Comparison of ENCODE assay signal across 10 cellular contexts in genomic region chr13:27791146-27791900, GRCh38. TPM values are rescaled to one million over a fixed set of nuclear protein-coding genes. Genes with fewer than 3 reads are reported as not detected.
A peak's percentile ranks its signal among the peaks of the same experiment; 100 is the strongest.
DNase-seq lines count a peak whose midpoint lies in the region; ATAC-seq, FAIRE-seq and TF ChIP-seq lines count a peak whose summit lies in the region.
"Had no signal": no experiment of that assay in that cellular context is flagged by ENCODE, and none has a peak within 500 bp of the region (broad histone marks: within the 10 kb centered on the region; RNA-seq: fewer than 3 reads in every experiment).

No MANE protein-coding gene starts in this region.

- H3K27me3 Mint-ChIP-seq in nephron progenitor cell (ENCODE audit: low read depth, poor library complexity) = peaks cover 98% of the 10 kb centered on the region

- peak overlapping the region; percentile 4 to 48 (median 34); a peak in 13 of 20 replicates for H3K4me3 ChIP-seq in BLaER1 treated with 17β-estradiol and CSF1 and Interleukin-3, amounts not matched to agents 10 nM and 100 nM
- peak overlapping the region; percentile 7; the same call in 1 of the 2 replicates for H3K4me3 ChIP-seq in HFF-Myc (replicated peaks; ENCODE audit: low read depth, low read length)
- peak overlapping the region; percentile 27; the same call in 1 of the 2 replicates for H3K4me3 ChIP-seq in GM12878
- H3K4me3 ChIP-seq: mucosa of descending colon had no signal

- peaks cover 30% of the 10 kb centered on the region for H3K4me1 Mint-ChIP-seq in nephron progenitor cell

- H3K9ac ChIP-seq in BLaER1 treated with 17β-estradiol and CSF1 and Interleukin-3, amounts not matched to agents 10 nM and 100 nM = no peak overlapping the region
- no peak overlapping the region for H3K9ac ChIP-seq in GM12878 (ENCODE audit: control insufficient read depth, insufficient read depth, low read length)

- POLR2A ChIA-PET in GM12878 (lab: Charles Lee) = no interaction called here

- no peak for TF ChIP-seq CTCF in HFF-Myc (IDR thresholded peaks at IDR 0.05; ENCODE audit: low read depth, low read length, missing control alignments)
- TF ChIP-seq CTCF in GM12878 (IDR thresholded peaks at IDR 0.05 in 2 of 3, conservative IDR thresholded peaks at IDR 0.05 in 1 of 3; ENCODE audit: control insufficient read depth in 2 of 3, extremely low read depth in 1 of 3, insufficient read depth in 1 of 3, low read depth in 3 of 3, low read length in 3 of 3) = no peak
- TF ChIP-seq CTCF in nephron progenitor cell (IDR thresholded peaks at IDR 0.05) = no peak

- peaks cover 84 to 96% (median 90%) of the 10 kb centered on the region in 11 experiments for H3K27me3 ChIP-seq in BLaER1 treated with 17β-estradiol and CSF1 and Interleukin-3, amounts not matched to agents 10 nM and 100 nM
- H3K27me3 ChIP-seq in GM12878 (replicated peaks in 1 of 2; ENCODE audit: control insufficient read depth in 2 of 2, insufficient read depth in 2 of 2, low read length in 1 of 2) = peaks cover 16 to 32% of the 10 kb centered on the region in 2 experiments

- H3K4me3 Mint-ChIP-seq in nephron progenitor cell = peak overlapping the region; percentile 54

- in situ Hi-C loops in GM12878 (cut with MboI) = no loop called here

- WGBS in GM12878 (ENCODE audit: insufficient coverage, insufficient replicate concordance, low lambda C conversion rate, missing lambda C conversion rate) = 37% methylated on average over 35 of the region's 36 CpGs

- no peak for TF ChIP-seq POLR2A in GM12878 (IDR thresholded peaks at IDR 0.05; ENCODE audit: low read depth, low read length)

- H3K27ac ChIP-seq in BLaER1 treated with 17β-estradiol and CSF1 and Interleukin-3, amounts not matched to agents 10 nM and 100 nM = no peak overlapping the region
- no peak overlapping the region for H3K27ac ChIP-seq in GM12878 (ENCODE audit: control insufficient read depth, insufficient read depth)

- H3K9me3 Mint-ChIP-seq in nephron progenitor cell = peaks cover 3% of the 10 kb centered on the region

- H3K79me2 ChIP-seq in GM12878 (ENCODE audit: control insufficient read depth, insufficient read depth, low read length) = no peaks in the 10 kb centered on the region

- ATAC-seq in GM12878 = no peak

- TF ChIP-seq EP300 in GM12878 (IDR thresholded peaks at IDR 0.05; ENCODE audit: borderline replicate concordance in 1 of 2, control insufficient read depth in 1 of 2, low read depth in 2 of 2, low read length in 2 of 2) = no peak

- H3K9me3 ChIP-seq in BLaER1 treated with 17β-estradiol and CSF1 and Interleukin-3, amounts not matched to agents 10 nM and 100 nM (replicated peaks in 1 of 11) = peaks cover 43 to 77% (median 65%) of the 10 kb centered on the region in 11 experiments
- no peaks in the 10 kb centered on the region; the same call in 2 of the 3 replicates for H3K9me3 ChIP-seq in GM12878 (replicated peaks; ENCODE audit: control insufficient read depth, insufficient read depth, low read length)
- H3K9me3 ChIP-seq: mucosa of descending colon had no signal

- H2AFZ ChIP-seq in GM12878 (ENCODE audit: control insufficient read depth, low read depth, low read length) = no peak overlapping the region

- no peaks in the 10 kb centered on the region for H3K36me3 Mint-ChIP-seq in nephron progenitor cell (ENCODE audit: low read depth)

- SMC1A ChIA-PET in GM12878 (lab: Charles Lee; ENCODE audit: uncharacterized antibody, unreplicated experiment) = no interaction called here

- H3K4me1 ChIP-seq in BLaER1 treated with 17β-estradiol and CSF1 and Interleukin-3, amounts not matched to agents 10 nM and 100 nM = peaks cover 0 to 7% (median 0%) of the 10 kb centered on the region in 10 experiments; a peak in 4 of 20 replicates
- no peaks in the 10 kb centered on the region for H3K4me1 ChIP-seq in GM12878 (ENCODE audit: control insufficient read depth, insufficient read depth, low read length)

- DNase-seq in HFF-Myc (ENCODE audit: extremely low read depth, low read depth) = no peak
- DNase-seq in GM12878 (ENCODE audit: low read depth, low spot score) = no peak
- DNase-seq in nephron progenitor cell = no peak
- DNase-seq in NCI-H1930 (lab: John Stamatoyannopoulos, UW) = no peak
- DNase-seq in stimulated activated CD8-positive, alpha-beta memory T cell treated with anti-CD3 and anti-CD28 coated beads, Interleukin-4, amount 100 ng/mL, for 48 hours = no peak
- no peak for DNase-seq in NOMO-1 (lab: John Stamatoyannopoulos, UW; ENCODE audit: unreplicated experiment in 2 of 2)
- DNase-seq in T1000 (lab: John Stamatoyannopoulos, UW) = no peak
- DNase-seq: mucosa of descending colon had no signal

- intact Hi-C loops in GM12878 (cut with micrococcal nuclease; ENCODE audit: unreplicated experiment) = no loop called here

- H3K27ac Mint-ChIP-seq in nephron progenitor cell = no peak overlapping the region

- no TSS peak for BruUV-seq in GM12878 (replicated peaks; lab: Mats Ljungman, UMichigan)

- RAD21 ChIA-PET in GM12878 (lab: Charles Lee; ENCODE audit: unreplicated experiment) = no interaction called here

- peaks cover 0 to 4% (median 0%) of the 10 kb centered on the region in 11 experiments; a peak in 3 of 22 replicates for H3K36me3 ChIP-seq in BLaER1 treated with 17β-estradiol and CSF1 and Interleukin-3, amounts not matched to agents 10 nM and 100 nM
- H3K36me3 ChIP-seq in GM12878 (ENCODE audit: control insufficient read depth in 2 of 2, insufficient read depth in 2 of 2, low read length in 1 of 2) = no peaks in the 10 kb centered on the region

- H3K4me2 ChIP-seq in BLaER1 treated with 17β-estradiol and CSF1 and Interleukin-3, amounts not matched to agents 10 nM and 100 nM = peak overlapping the region; percentile 8 to 65 (median 46); a peak in 20 of 22 replicates
- peak overlapping the region; percentile 39; the same call in 1 of the 2 replicates for H3K4me2 ChIP-seq in GM12878 (ENCODE audit: control insufficient read depth, insufficient read depth)

- H4K20me1 ChIP-seq in BLaER1 treated with 17β-estradiol and CSF1 and Interleukin-3, amounts not matched to agents 10 nM and 100 nM = no peaks in the 10 kb centered on the region; a peak in 2 of 22 replicates
- H4K20me1 ChIP-seq in GM12878 (ENCODE audit: control insufficient read depth, insufficient read depth) = no peaks in the 10 kb centered on the region

- no peak for TF ChIP-seq RAD21 in GM12878 (IDR thresholded peaks at IDR 0.05; ENCODE audit: insufficient read depth, low read depth, low read length)

- FAIRE-seq in GM12878 (lab: Jason Lieb, UNC) = no peak

- CTCF ChIA-PET in GM12878 (lab: Yijun Ruan, JAX) = interaction anchor here (0.7 to 1.3 kb wide), 2 partner anchors 12 to 35 kb away, joined by 3 read pairs; no protein-coding TSS in a partner anchor

TF ChIP-seq in GM12878, 131 proteins besides CTCF, POLR2A, EP300 and RAD21:
- TF ChIP-seq ZNF622 (IDR thresholded peaks at IDR 0.05) = no peak
- TF ChIP-seq MTA2 (IDR thresholded peaks at IDR 0.05; ENCODE audit: low read depth) = no peak
- 0 out of 2 replicates have a peak, but pooled peaks have one; percentile 62 for TF ChIP-seq EZH2 (IDR thresholded peaks at IDR 0.05; ENCODE audit: borderline replicate concordance, control insufficient read depth, low read depth, low read length)
- TF ChIP-seq SUZ12 (IDR thresholded peaks at IDR 0.05; ENCODE audit: unreplicated experiment) = peak; percentile 73
TF ChIP-seq in GM12878: peak in this region for 2.

RNA-seq across cellular contexts. Expression of gene GSX1, which starts 1.0 kb away (rescaled TPM):
- not detected in 2 replicates for total RNA-seq in GM12878 (2013; cell fraction: nucleolus; rRNA removed)
- not detected in 2 replicates for total RNA-seq in GM12878 (2014; rRNA removed)
- not detected in 2 replicates for total RNA-seq in GM12878 (2014; rRNA removed; fragmentation: Illumina TruSeq; extraction: Trizol)
- total RNA-seq in GM12878 (2021) = not detected in 2 replicates
- polyA plus RNA-seq in GM12878 (2011; ENCODE audit: low read depth) = not detected
- not detected in 2 replicates for polyA plus RNA-seq in GM12878 (2011; rRNA removed)
- not detected in 2 replicates for polyA plus RNA-seq in GM12878 (2011; cell fraction: cytosol; rRNA removed)
- polyA plus RNA-seq in GM12878 (2011; cell fraction: nucleus; rRNA removed) = not detected in 2 replicates
- polyA plus RNA-seq in GM12878 (2012) = not detected in 2 replicates
- polyA plus RNA-seq in GM12878 (2014; fragmentation: Illumina TruSeq; extraction: Trizol) = not detected in 2 replicates
- not detected for polyA plus RNA-seq in GM12878 (2014; fragmentation: Nextera tagmentation; extraction: Ambion mirVana)
- not detected in 2 replicates for polyA plus RNA-seq in GM12878 (2014; rRNA removed)
- polyA plus RNA-seq in GM12878 (2016; fragmentation: Nextera tagmentation; extraction: Ambion mirVana) = not detected
- polyA minus RNA-seq in GM12878 (2011; rRNA and poly(A)+ RNA removed) = not detected in 2 replicates
- polyA minus RNA-seq in GM12878 (2011; cell fraction: cytosol; rRNA and poly(A)+ RNA removed) = not detected in 2 replicates
- polyA minus RNA-seq in GM12878 (2011; cell fraction: nucleus; rRNA and poly(A)+ RNA removed) = not detected in 2 replicates
- total RNA-seq: mucosa of descending colon, subcutaneous adipose tissue had no signal
